ENCODE assay signal across 2 cellular contexts in genomic region chr12:12975322-12976077, GRCh38.
TF ChIP-seq lines count a peak whose summit lies in the region.

No MANE protein-coding gene starts in this region.

TF ChIP-seq in K562, 482 proteins besides CTCF, POLR2A, EP300 and RAD21:
- peak; percentile 45 for TF ChIP-seq MEIS2 (IDR thresholded peaks at IDR 0.05; ENCODE audit: partially characterized antibody)
- no peak for TF ChIP-seq PBX2 (CRISPR knock-in tag; IDR thresholded peaks at IDR 0.05; ENCODE audit: low read depth)
- peak; percentile 31; the same call in 1 of the 2 replicates for TF ChIP-seq PBX2 (tag; conservative IDR thresholded peaks at IDR 0.05; ENCODE audit: low read depth)
- TF ChIP-seq SPI1 (IDR thresholded peaks at IDR 0.05; ENCODE audit: borderline replicate concordance, low read depth, low read length) = peak; percentile 60; the same call in 1 of the 2 replicates
- TF ChIP-seq, protein P1, sequence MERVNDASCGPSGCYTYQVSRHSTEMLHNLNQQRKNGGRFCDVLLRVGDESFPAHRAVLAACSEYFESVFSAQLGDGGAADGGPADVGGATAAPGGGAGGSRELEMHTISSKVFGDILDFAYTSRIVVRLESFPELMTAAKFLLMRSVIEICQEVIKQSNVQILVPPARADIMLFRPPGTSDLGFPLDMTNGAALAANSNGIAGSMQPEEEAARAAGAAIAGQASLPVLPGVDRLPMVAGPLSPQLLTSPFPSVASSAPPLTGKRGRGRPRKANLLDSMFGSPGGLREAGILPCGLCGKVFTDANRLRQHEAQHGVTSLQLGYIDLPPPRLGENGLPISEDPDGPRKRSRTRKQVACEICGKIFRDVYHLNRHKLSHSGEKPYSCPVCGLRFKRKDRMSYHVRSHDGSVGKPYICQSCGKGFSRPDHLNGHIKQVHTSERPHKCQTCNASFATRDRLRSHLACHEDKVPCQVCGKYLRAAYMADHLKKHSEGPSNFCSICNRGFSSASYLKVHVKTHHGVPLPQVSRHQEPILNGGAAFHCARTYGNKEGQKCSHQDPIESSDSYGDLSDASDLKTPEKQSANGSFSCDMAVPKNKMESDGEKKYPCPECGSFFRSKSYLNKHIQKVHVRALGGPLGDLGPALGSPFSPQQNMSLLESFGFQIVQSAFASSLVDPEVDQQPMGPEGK (CRISPR knock-in tag; IDR thresholded peaks at IDR 0.05; ENCODE audit: borderline replicate concordance) = no peak
- TF ChIP-seq CTBP1 (IDR thresholded peaks at IDR 0.05; ENCODE audit: borderline replicate concordance) = no peak
- no peak for TF ChIP-seq ZBTB17 (CRISPR knock-in tag; IDR thresholded peaks at IDR 0.05)

TF ChIP-seq in liver, 16 proteins besides CTCF, POLR2A, EP300 and RAD21:
- TF ChIP-seq SP1 (IDR thresholded peaks at IDR 0.05) (no peak), EGR1 (IDR thresholded peaks at IDR 0.05; ENCODE audit: low read depth in 2 of 2) (no peak), GABPA (IDR thresholded peaks at IDR 0.05 in 1 of 2, conservative IDR thresholded peaks at IDR 0.05 in 1 of 2) (no peak), RXRA (IDR thresholded peaks at IDR 0.05) (no peak), HNF4A (conservative IDR thresholded peaks at IDR 0.05) (no peak), REST (IDR thresholded peaks at IDR 0.05) (no peak), FOXA1 (IDR thresholded peaks at IDR 0.05) (no peak), ZBTB33 (IDR thresholded peaks at IDR 0.05) (no peak), NR2F2 (IDR thresholded peaks at IDR 0.05) (no peak), JUND (IDR thresholded peaks at IDR 0.05) (no peak), YY1 (IDR thresholded peaks at IDR 0.05) (no peak), ATF3 (IDR thresholded peaks at IDR 0.05) (no peak)
- TF ChIP-seq, protein P2, sequence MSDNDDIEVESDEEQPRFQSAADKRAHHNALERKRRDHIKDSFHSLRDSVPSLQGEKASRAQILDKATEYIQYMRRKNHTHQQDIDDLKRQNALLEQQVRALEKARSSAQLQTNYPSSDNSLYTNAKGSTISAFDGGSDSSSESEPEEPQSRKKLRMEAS (IDR thresholded peaks at IDR 0.05) = no peak
TF ChIP-seq in liver: peak in this region for 0.
